In the genomic region with DNA sequence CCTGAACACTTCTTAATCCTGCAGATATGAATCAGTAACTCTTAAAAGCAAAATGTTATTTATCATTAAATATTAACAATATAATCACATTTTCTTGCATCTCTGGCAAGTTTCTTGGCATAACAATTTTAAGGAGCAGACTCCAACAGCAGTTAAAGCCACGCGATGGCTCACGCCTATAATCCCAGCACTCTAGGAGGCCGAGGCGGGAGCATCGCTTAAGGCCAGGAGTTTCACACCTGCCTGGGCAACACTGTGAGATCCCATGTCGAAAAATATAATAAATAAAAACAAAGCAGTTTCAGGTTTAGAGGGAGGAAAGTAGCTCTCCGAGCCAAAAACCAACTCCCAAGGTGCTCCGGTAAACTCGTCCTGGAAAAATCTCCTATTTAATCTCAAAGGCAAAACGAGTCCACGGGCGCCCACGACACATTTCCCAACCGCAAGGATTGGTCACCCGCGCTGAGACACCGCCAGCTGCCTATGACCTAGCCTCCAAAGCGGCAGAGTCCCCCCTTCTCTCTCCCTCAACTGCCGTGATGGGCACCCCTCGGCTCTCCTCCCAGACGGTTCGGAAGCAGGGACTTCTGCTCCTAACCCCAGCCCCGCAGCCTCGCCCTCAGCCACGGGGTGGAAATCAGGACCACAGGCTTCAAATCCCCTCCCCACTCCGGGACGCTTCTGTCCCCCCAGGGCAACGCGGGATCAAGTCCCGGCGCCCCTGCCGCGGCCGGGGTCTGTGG, we compare ENCODE assay signal across 8 cellular contexts. TPM values are rescaled to one million over a fixed set of nuclear protein-coding genes. Genes with fewer than 3 reads are reported as not detected.
A peak's percentile ranks its signal among the peaks of the same experiment; 100 is the strongest.
DNase-seq lines count a peak whose midpoint lies in the region; ATAC-seq and TF ChIP-seq lines count a peak whose summit lies in the region.
"Not testable (repeated sequence)": the region's sequence is repeated elsewhere in the genome, so short reads cannot be mapped to it uniquely, and the experiment has no call there.

No MANE protein-coding gene starts in this region.

- H3K9me3 ChIP-seq in BLaER1; SU-DHL-6 (ENCODE audit: insufficient read depth, low read length); muscle layer of duodenum (ENCODE audit: control insufficient read depth in 1 of 2, low read length in 2 of 2): not testable (repeated sequence)

- H3K4me3 Mint-ChIP-seq in glutamatergic neuron (ENCODE audit: unreplicated experiment): peak overlapping the region; percentile 95
- H3K4me3 Mint-ChIP-seq in stimulated activated effector memory CD8-positive, alpha-beta T cell treated with anti-CD3 and anti-CD28 coated beads, Interleukin-12 subunit alpha, Interleukin-12 subunit beta, amount 100 ng/mL, for 72 hours: peak overlapping the region; percentile 91

- H3K27ac Mint-ChIP-seq in glutamatergic neuron (ENCODE audit: unreplicated experiment): peak overlapping the region; percentile 88
- H3K27ac Mint-ChIP-seq in stimulated activated effector memory CD8-positive, alpha-beta T cell treated with anti-CD3 and anti-CD28 coated beads, Interleukin-12 subunit alpha, Interleukin-12 subunit beta, amount 100 ng/mL, for 72 hours: peak overlapping the region; percentile 98

- not testable (repeated sequence) for H3K9me3 Mint-ChIP-seq in glutamatergic neuron (ENCODE audit: unreplicated experiment); stimulated activated effector memory CD8-positive, alpha-beta T cell treated with anti-CD3 and anti-CD28 coated beads, Interleukin-12 subunit alpha, Interleukin-12 subunit beta, amount 100 ng/mL, for 72 hours

- ATAC-seq in GM21528 (IDR thresholded peaks at IDR 0.05; ENCODE audit: low FRiP score, unreplicated experiment) (peak; percentile 31), HG03460 (IDR thresholded peaks at IDR 0.05; ENCODE audit: unreplicated experiment) (peak; percentile 17)
- peak; percentile 57 for ATAC-seq in stimulated activated effector memory CD8-positive, alpha-beta T cell treated with anti-CD3 and anti-CD28 coated beads, Interleukin-12 subunit alpha, Interleukin-12 subunit beta, amount 100 ng/mL, for 72 hours

- H3K4me2 ChIP-seq in BLaER1 (peak overlapping the region; percentile 93), SU-DHL-6 (ENCODE audit: low read depth, low read length, poor library complexity, severe bottlenecking) (peak overlapping the region; percentile 94)

- DNase-seq in astrocyte of the hippocampus (ENCODE audit: low read depth, low spot score) (peak; percentile 37), glutamatergic neuron (peak; percentile 41)
- DNase-seq in stimulated activated effector memory CD8-positive, alpha-beta T cell treated with anti-CD3 and anti-CD28 coated beads, Interleukin-12 subunit alpha, Interleukin-12 subunit beta, amount 100 ng/mL, for 72 hours (ENCODE audit: low spot score in 2 of 2): peak in 1 of 2 donors; percentile 62

- peaks cover 66% of the 10 kb centered on the region for H3K79me2 ChIP-seq in SU-DHL-6 (ENCODE audit: insufficient read depth, low read length)

- H3K4me1 ChIP-seq in BLaER1: peaks cover 30% of the 10 kb centered on the region
- peaks cover 0 to 13% of the 10 kb centered on the region in 2 donors for H3K4me1 ChIP-seq in muscle layer of duodenum (ENCODE audit: control insufficient read depth in 1 of 2, insufficient read depth in 2 of 2, low read length in 2 of 2)

- not testable (repeated sequence) for H2AFZ ChIP-seq in SU-DHL-6 (ENCODE audit: low read depth, low read length, severe bottlenecking)

- H3K9me2 ChIP-seq in SU-DHL-6 (replicated peaks; ENCODE audit: insufficient read depth, low read length): not testable (repeated sequence)

- not testable (repeated sequence) for H3K36me3 Mint-ChIP-seq in glutamatergic neuron (ENCODE audit: unreplicated experiment)
- H3K36me3 Mint-ChIP-seq in stimulated activated effector memory CD8-positive, alpha-beta T cell treated with anti-CD3 and anti-CD28 coated beads, Interleukin-12 subunit alpha, Interleukin-12 subunit beta, amount 100 ng/mL, for 72 hours: peaks cover 41% of the 10 kb centered on the region

- peak overlapping the region; percentile 92 for H3K4me3 ChIP-seq in BLaER1
- peak overlapping the region; percentile 95 for H3K4me3 ChIP-seq in SU-DHL-6 (ENCODE audit: insufficient read depth, low read length, poor library complexity, severe bottlenecking)
- H3K4me3 ChIP-seq in muscle layer of duodenum (ENCODE audit: low read depth in 1 of 2, low read length in 2 of 2): peak overlapping the region; percentile 71 to 80

- peaks cover 18% of the 10 kb centered on the region for H3K4me1 Mint-ChIP-seq in glutamatergic neuron (ENCODE audit: low read depth, unreplicated experiment)
- peaks cover 39% of the 10 kb centered on the region for H3K4me1 Mint-ChIP-seq in stimulated activated effector memory CD8-positive, alpha-beta T cell treated with anti-CD3 and anti-CD28 coated beads, Interleukin-12 subunit alpha, Interleukin-12 subunit beta, amount 100 ng/mL, for 72 hours

- H3K27ac ChIP-seq in BLaER1 (peak overlapping the region; percentile 83), SU-DHL-6 (ENCODE audit: low read depth, low read length) (peak overlapping the region; percentile 42; the same call in 1 of the 2 replicates), muscle layer of duodenum (ENCODE audit: low read length) (peak overlapping the region; percentile 82)

- not testable (repeated sequence) for H3K27me3 ChIP-seq in BLaER1; SU-DHL-6 (ENCODE audit: low read length); muscle layer of duodenum (ENCODE audit: low read depth, low read length)

- TF ChIP-seq CTCF in SU-DHL-6 (IDR thresholded peaks at IDR 0.05; ENCODE audit: insufficient read depth, low read length, poor library complexity, severe bottlenecking); glutamatergic neuron (IDR thresholded peaks at IDR 0.05; ENCODE audit: partially characterized antibody, unreplicated experiment): not testable (repeated sequence)

- H3K9ac ChIP-seq in BLaER1 (peak overlapping the region; percentile 92), SU-DHL-6 (ENCODE audit: low read length) (peak overlapping the region; percentile 84)

- H3K27me3 Mint-ChIP-seq in glutamatergic neuron (ENCODE audit: unreplicated experiment): not testable (repeated sequence)

- peaks cover 57% of the 10 kb centered on the region for H4K20me1 ChIP-seq in BLaER1
- H4K20me1 ChIP-seq in SU-DHL-6 (ENCODE audit: low read depth, low read length): not testable (repeated sequence)

- peaks cover 19% of the 10 kb centered on the region for H3K36me3 ChIP-seq in BLaER1
- H3K36me3 ChIP-seq in SU-DHL-6 (ENCODE audit: low read length); muscle layer of duodenum (ENCODE audit: control insufficient read depth in 1 of 2, insufficient read depth in 2 of 2, low read length in 2 of 2): not testable (repeated sequence)

- not testable (repeated sequence) for H3F3A ChIP-seq in SU-DHL-6 (ENCODE audit: insufficient read depth)

RNA-seq across cellular contexts. Expression of a gene that starts 37.5 kb away (rescaled TPM):
- 48.5 TPM for total RNA-seq in glutamatergic neuron (ENCODE audit: unreplicated experiment)
